Comparison of ENCODE assay signal across 8 cellular contexts in the genomic region with DNA sequence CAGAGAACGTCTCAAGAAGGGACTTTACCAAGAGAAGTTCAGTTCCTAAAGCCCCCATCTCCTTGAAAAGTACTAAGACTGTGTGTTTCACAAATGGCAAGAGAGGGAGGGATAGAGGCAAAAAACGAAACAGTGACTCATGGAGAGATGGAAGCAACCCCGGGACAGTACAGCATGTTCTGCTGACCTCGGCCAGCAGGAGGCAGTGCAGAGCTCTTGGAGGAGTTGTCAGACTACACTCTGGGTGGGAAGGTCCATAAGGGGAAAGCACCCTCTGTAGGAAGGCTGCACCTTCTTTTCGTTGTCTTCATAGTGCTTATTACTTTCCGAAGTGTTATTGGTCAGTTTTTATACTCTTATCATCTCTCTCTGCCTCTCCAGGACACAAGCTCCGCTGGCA.
DNase-seq lines count a peak whose midpoint lies in the region; ATAC-seq and TF ChIP-seq lines count a peak whose summit lies in the region.

No MANE protein-coding gene starts in this region.

- ATAC-seq in GM19035 (IDR thresholded peaks at IDR 0.05; ENCODE audit: unreplicated experiment) (peak; percentile 62), GM21576 (IDR thresholded peaks at IDR 0.05; ENCODE audit: unreplicated experiment) (no peak)

- H3K9me3 ChIP-seq in endodermal cell (ENCODE audit: control insufficient read depth, low read length) (no peaks in the 10 kb centered on the region), vagina (no peaks in the 10 kb centered on the region)

- peaks cover 40% of the 10 kb centered on the region for H3K27me3 ChIP-seq in endodermal cell (ENCODE audit: control insufficient read depth, insufficient read depth, low read length, poor library complexity, severe bottlenecking)
- no peaks in the 10 kb centered on the region for H3K27me3 ChIP-seq in vagina

- H3K9me3 Mint-ChIP-seq in endodermal cell (no peaks in the 10 kb centered on the region), nephron (no peaks in the 10 kb centered on the region)

- peak; percentile 55 for TF ChIP-seq CTCF in AG09319 (IDR thresholded peaks at IDR 0.05; ENCODE audit: low read depth, low read length)
- peak; percentile 96 for TF ChIP-seq CTCF in endodermal cell (conservative IDR thresholded peaks at IDR 0.05)
- TF ChIP-seq CTCF in nephron (IDR thresholded peaks at IDR 0.05; ENCODE audit: unreplicated experiment in 3 of 3): peak; percentile 26 to 34 (median 32)
- TF ChIP-seq CTCF in vagina (IDR thresholded peaks at IDR 0.05): peak; percentile 15 to 22 (median 21)

- H3K27me3 Mint-ChIP-seq in endodermal cell (ENCODE audit: insufficient read depth) (peaks cover 10% of the 10 kb centered on the region), nephron (ENCODE audit: low read depth) (peaks cover 14% of the 10 kb centered on the region)

- H3K4me1 ChIP-seq in endodermal cell (ENCODE audit: control insufficient read depth, insufficient read depth, low read length) (no peaks in the 10 kb centered on the region), vagina (no peaks in the 10 kb centered on the region)

- H3K27ac Mint-ChIP-seq in endodermal cell: no peak overlapping the region
- H3K27ac Mint-ChIP-seq in nephron: no peak overlapping the region

- no peak overlapping the region for H3K9ac ChIP-seq in endodermal cell (ENCODE audit: extremely low read depth, low read length, poor library complexity, severe bottlenecking)

- H3K27ac ChIP-seq in endodermal cell (ENCODE audit: low read depth, low read length) (no peak overlapping the region), vagina (no peak overlapping the region)

- H3K36me3 ChIP-seq in endodermal cell (ENCODE audit: control insufficient read depth, insufficient read depth, low read length) (no peaks in the 10 kb centered on the region), vagina (no peaks in the 10 kb centered on the region)

- no peak for TF ChIP-seq POLR2A in vagina (IDR thresholded peaks at IDR 0.05)

- 47 to 66% methylated on average over 7 of the region's 7 CpGs for WGBS in endodermal cell (ENCODE audit: insufficient coverage in 1 of 2, insufficient read length in 1 of 2), 2 experiments

- no peak for DNase-seq in AG09319 (ENCODE audit: extremely low read depth, low read depth)
- DNase-seq in NCI-H146 (lab: John Stamatoyannopoulos, UW): peak; percentile 38
- peak; percentile 62 for DNase-seq in activated CD4-positive, alpha-beta T cell treated with anti-CD3 and anti-CD28 coated beads, Interleukin-2, amount 50 U/mL, for 4 hours
- peak; percentile 93 for DNase-seq in endodermal cell
- no peak for DNase-seq in vagina (ENCODE audit: extremely low spot score in 2 of 2)

- H3K4me3 ChIP-seq in endodermal cell (ENCODE audit: low read length) (no peak overlapping the region), vagina (no peak overlapping the region)

- H3K4me3 Mint-ChIP-seq in endodermal cell: no peak overlapping the region
- no peak overlapping the region for H3K4me3 Mint-ChIP-seq in nephron

- no peaks in the 10 kb centered on the region for H3K36me3 Mint-ChIP-seq in endodermal cell (ENCODE audit: low read depth)
- H3K36me3 Mint-ChIP-seq in nephron (ENCODE audit: low read depth): no peaks in the 10 kb centered on the region

- H3K4me1 Mint-ChIP-seq in endodermal cell: peaks cover 5% of the 10 kb centered on the region
- H3K4me1 Mint-ChIP-seq in nephron: peaks cover 22% of the 10 kb centered on the region

- intact Hi-C loops in vagina (cut with DNase I): no loop called here

Comparison
In these comparisons a context has a peak if more than half of its experiments do, and no peak if none do; other contexts are left out.
1. DNase-seq: peak in NCI-H146 (single experiment), activated CD4-positive, alpha-beta T cell treated with anti-CD3 and anti-CD28 coated beads, Interleukin-2, amount 50 U/mL, for 4 hours (2 of 2) and endodermal cell (single experiment); none in AG09319 (single experiment) and vagina (0 of 2).
2. CTCF ChIP-seq: peak in every context shown above with its lines; median percentile 96 in endodermal cell; 55 in AG09319; 32 in nephron; 21 in vagina.